9 cellular contexts compared by ENCODE assay signal in the genomic region with DNA sequence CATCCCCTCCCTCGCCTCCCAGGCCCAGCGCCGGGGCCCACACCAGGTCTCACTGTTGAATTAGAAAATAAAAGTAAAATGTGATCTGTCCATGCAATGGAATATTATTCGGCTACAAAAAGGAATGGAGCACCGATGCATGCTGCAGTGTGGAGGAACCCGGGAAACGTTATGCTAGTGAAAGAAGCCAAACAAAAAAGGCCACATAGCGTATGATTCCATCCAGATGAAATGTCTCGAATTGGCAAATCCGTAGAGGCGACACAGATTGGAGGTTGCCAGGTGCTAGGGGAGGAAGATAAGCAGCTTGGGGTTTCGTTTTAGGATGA. TPM values are rescaled to one million over a fixed set of nuclear protein-coding genes. Genes with fewer than 3 reads are reported as not detected.
DNase-seq lines count a peak whose midpoint lies in the region; ATAC-seq and TF ChIP-seq lines count a peak whose summit lies in the region.
"Had no signal": no experiment of that assay in that cellular context is flagged by ENCODE, and none has a peak within 500 bp of the region (broad histone marks: within the 10 kb centered on the region; RNA-seq: fewer than 3 reads in every experiment).

No MANE protein-coding gene starts in this region.

- H3K4me1 ChIP-seq in CD8-positive, alpha-beta memory T cell (ENCODE audit: insufficient read depth, low read length) = peaks cover 26% of the 10 kb centered on the region
- H3K4me1 ChIP-seq in Peyer's patch (peaks cover 0 to 34% (median 7%) of the 10 kb centered on the region in 4 donors), trophoblast cell (ENCODE audit: control insufficient read depth in 1 of 2, insufficient read depth in 2 of 2, low read length in 2 of 2) (peaks cover 15 to 25% of the 10 kb centered on the region in 2 experiments)

- TF ChIP-seq CTCF in Peyer's patch (IDR thresholded peaks at IDR 0.05) (no peak), epithelial cell of proximal tubule (conservative IDR thresholded peaks at IDR 0.05; ENCODE audit: low read depth, low read length) (no peak)

- H3K14ac ChIP-seq in trophoblast cell (ENCODE audit: low read length) = no peak overlapping the region

- H2BK12ac ChIP-seq in trophoblast cell (ENCODE audit: low read length) = no peak overlapping the region

- POLR2A ChIA-PET in CD8-positive, alpha-beta memory T cell (lab: Charles Lee) = no interaction called here

- peak overlapping the region in 6 of 8 donors; percentile 27 to 86 (median 80) for H3K27ac Mint-ChIP-seq in CD8-positive, alpha-beta memory T cell

- no peaks in the 10 kb centered on the region for H3K27me3 ChIP-seq in CD8-positive, alpha-beta memory T cell (ENCODE audit: insufficient read depth, low read length, poor library complexity, severe bottlenecking)
- H3K27me3 ChIP-seq in Peyer's patch = no peaks in the 10 kb centered on the region
- peaks cover 3% of the 10 kb centered on the region for H3K27me3 ChIP-seq in trophoblast cell (ENCODE audit: insufficient read depth, low read length)

- H3K36me3 Mint-ChIP-seq in CD8-positive, alpha-beta memory T cell = peaks cover 0 to 1% (median 0%) of the 10 kb centered on the region in 3 donors

- peaks cover 4% of the 10 kb centered on the region for H3K79me1 ChIP-seq in trophoblast cell (ENCODE audit: low read length)

- H2AFZ ChIP-seq in trophoblast cell (ENCODE audit: insufficient read depth, low read length, poor library complexity) = no peak overlapping the region

- TF ChIP-seq POLR2A in Peyer's patch (IDR thresholded peaks at IDR 0.05) = no peak

- no peaks in the 10 kb centered on the region for H3K9me3 ChIP-seq in CD8-positive, alpha-beta memory T cell (ENCODE audit: low read length)
- H3K9me3 ChIP-seq in Peyer's patch = no peaks in the 10 kb centered on the region
- peaks cover 6% of the 10 kb centered on the region for H3K9me3 ChIP-seq in trophoblast cell (ENCODE audit: insufficient read depth, low read depth, low read length)

- ATAC-seq in HG03097 (IDR thresholded peaks at IDR 0.05; ENCODE audit: low FRiP score, unreplicated experiment) (no peak), HG03354 (IDR thresholded peaks at IDR 0.05; ENCODE audit: poor library complexity, severe bottlenecking, unreplicated experiment) (no peak)

- no peak for DNase-seq in CD8-positive, alpha-beta memory T cell
- DNase-seq in Peyer's patch = no peak
- no peak for DNase-seq in epithelial cell of proximal tubule (ENCODE audit: low read depth)
- no peak for DNase-seq in trophoblast cell
- DNase-seq in glomerular visceral epithelial cell (ENCODE audit: extremely low spot score) = no peak
- no peak for DNase-seq in COLO829 (ENCODE audit: low spot score)
- DNase-seq: NCI-H524 treated with DMSO at 0.1 percent for 48 hours had no signal

- CTCF ChIA-PET in CD8-positive, alpha-beta memory T cell (lab: Charles Lee) = interaction anchor here (1.1 kb wide), 1 partner anchor 137 kb away, joined by 5 read pairs; no protein-coding TSS in a partner anchor

- H3K4ac ChIP-seq in trophoblast cell (ENCODE audit: low read depth, low read length) = no peak overlapping the region

- H3K9me3 Mint-ChIP-seq in CD8-positive, alpha-beta memory T cell = no peaks in the 10 kb centered on the region

- H3K27ac ChIP-seq in CD8-positive, alpha-beta memory T cell (ENCODE audit: low read depth, low read length) = peak overlapping the region; percentile 18
- H3K27ac ChIP-seq in Peyer's patch (peak overlapping the region; percentile 57 to 83 (median 67)), trophoblast cell (ENCODE audit: low read depth, low read length) (no peak overlapping the region)

- H3K36me3 ChIP-seq in CD8-positive, alpha-beta memory T cell (ENCODE audit: insufficient read depth, low read length) = no peaks in the 10 kb centered on the region
- H3K36me3 ChIP-seq in Peyer's patch (no peaks in the 10 kb centered on the region), trophoblast cell (ENCODE audit: control insufficient read depth in 1 of 2, insufficient read depth in 2 of 2, low read length in 2 of 2) (peaks cover 0 to 2% of the 10 kb centered on the region in 2 experiments)

- peak overlapping the region; percentile 79 to 91 (median 83) for H3K4me3 Mint-ChIP-seq in CD8-positive, alpha-beta memory T cell

- no peak overlapping the region for H4K12ac ChIP-seq in trophoblast cell (ENCODE audit: low read depth, low read length)

- no CpG with 5 or more reads among the region's 12 CpGs for WGBS in trophoblast cell (ENCODE audit: extremely low coverage, insufficient coverage, insufficient read length)

- no peak overlapping the region for H2BK5ac ChIP-seq in trophoblast cell (ENCODE audit: low read depth, low read length, poor library complexity)

- H4K8ac ChIP-seq in trophoblast cell (ENCODE audit: low read depth, low read length) = peak overlapping the region; percentile 68

- H3K79me2 ChIP-seq in trophoblast cell (ENCODE audit: control insufficient read depth, insufficient read depth, low read length, poor library complexity) = peaks cover 4% of the 10 kb centered on the region

- no peak overlapping the region for H4K91ac ChIP-seq in trophoblast cell (ENCODE audit: low read depth, low read length)

- H3K23ac ChIP-seq in trophoblast cell (ENCODE audit: low read length) = no peak overlapping the region

- H2AK5ac ChIP-seq in trophoblast cell (ENCODE audit: low read length) = no peak overlapping the region

- H3K4me3 ChIP-seq in CD8-positive, alpha-beta memory T cell (ENCODE audit: low read length) = peak overlapping the region; percentile 56
- H3K4me3 ChIP-seq in Peyer's patch (peak overlapping the region in 2 of 4 donors; percentile 62 to 91), epithelial cell of proximal tubule (ENCODE audit: low read depth, low read length) (peak overlapping the region; percentile 67), trophoblast cell (ENCODE audit: low read depth, low read length) (no peak overlapping the region)

- H3K4me2 ChIP-seq in trophoblast cell (ENCODE audit: low read length) = no peak overlapping the region

- no peak overlapping the region for H2BK120ac ChIP-seq in trophoblast cell (ENCODE audit: insufficient read depth, low read length, poor library complexity)

- peaks cover 4% of the 10 kb centered on the region in 2 donors for H3K27me3 Mint-ChIP-seq in CD8-positive, alpha-beta memory T cell

- H3K4me1 Mint-ChIP-seq in CD8-positive, alpha-beta memory T cell = peaks cover 30 to 37% (median 34%) of the 10 kb centered on the region in 3 donors

- H3K18ac ChIP-seq in trophoblast cell (ENCODE audit: low read length) = no peak overlapping the region

- no peak overlapping the region for H3K9ac ChIP-seq in trophoblast cell (ENCODE audit: low read length)

RNA-seq across cellular contexts. Expression of a gene that starts 1.0 kb away (rescaled TPM):
- total RNA-seq in CD8-positive, alpha-beta memory T cell = 1 to 10 TPM; 8.2 to 9.2 TPM
- 1.2 TPM for polyA plus RNA-seq in CD8-positive, alpha-beta memory T cell
- total RNA-seq in Peyer's patch (10 to 100 TPM; 19.8 to 47.3 (median 44.0) TPM), epithelial cell of proximal tubule (5.1 and 6.8 TPM in 2 replicates)
- 9.8 and 10.3 TPM in 2 replicates for polyA plus RNA-seq in trophoblast cell (2013)
